Comparison of ENCODE assay signal across 16 cellular contexts in the genomic region with DNA sequence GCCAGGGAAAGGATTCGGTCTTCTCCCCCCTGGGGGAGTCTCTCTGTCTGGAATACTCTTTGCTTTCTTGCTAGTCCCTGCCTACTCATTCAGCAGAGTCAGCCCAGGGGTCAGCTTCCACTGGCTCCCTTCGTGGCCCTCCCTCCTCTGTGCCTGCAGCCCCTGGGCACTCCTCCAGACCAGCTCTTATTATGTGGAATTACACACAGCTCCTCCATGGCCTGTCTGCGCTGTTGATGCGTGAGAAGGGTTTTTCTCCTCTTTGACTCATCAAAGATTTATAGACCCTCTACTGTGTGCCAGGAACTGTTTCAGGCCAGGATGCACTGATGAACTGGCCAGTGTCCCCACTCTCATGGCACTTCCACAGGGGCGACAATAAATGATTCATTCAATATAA. TPM values are rescaled to one million over a fixed set of nuclear protein-coding genes. Genes with fewer than 3 reads are reported as not detected.
DNase-seq lines count a peak whose midpoint lies in the region; ATAC-seq, FAIRE-seq and TF ChIP-seq lines count a peak whose summit lies in the region.
"Had no signal": no experiment of that assay in that cellular context is flagged by ENCODE, and none has a peak within 500 bp of the region (broad histone marks: within the 10 kb centered on the region; RNA-seq: fewer than 3 reads in every experiment).

No MANE protein-coding gene starts in this region.

- no peak for TF ChIP-seq RAD21 in SK-N-SH (IDR thresholded peaks at IDR 0.05; ENCODE audit: low read length)

- no peak for DNase-seq in SK-N-SH
- DNase-seq in RCC 7860 (ENCODE audit: low spot score) = peak; percentile 90
- DNase-seq in right cardiac atrium = peak in 2 of 3 donors; percentile 65 to 67
- DNase-seq in smooth muscle cell (lab: John Stamatoyannopoulos, UW; ENCODE audit: unreplicated experiment) = peak; percentile 19
- DNase-seq in activated naive CD4-positive, alpha-beta T cell treated with anti-CD3 and anti-CD28 coated beads, Interleukin-2, amount 10 ng/mL, durations not matched to agents 7 days and 5 days = no peak
- DNase-seq in AML-193 (lab: John Stamatoyannopoulos, UW) = no peak
- DNase-seq: activated CD4-positive, alpha-beta T cell treated with anti-CD3 and anti-CD28 coated beads, Interleukin-2, amount 10 ng/mL, durations not matched to agents 24 days and 14 days; activated effector memory CD4-positive, alpha-beta T cell treated with Interleukin-2 at 50 U/mL for 16 hours; central memory CD4-positive, alpha-beta T cell; SW 1271; tibial artery had no signal

- H3K4me3 ChIP-seq in SK-N-SH (ENCODE audit: low read depth in 2 of 2, low read length in 1 of 2) (no peak overlapping the region), right cardiac atrium (ENCODE audit: low read length) (no peak overlapping the region), smooth muscle cell (no peak overlapping the region)
- H3K4me3 ChIP-seq: A549, lung, tibial artery had no signal

- H3K4me2 ChIP-seq in SK-N-SH (no peak overlapping the region), smooth muscle cell (no peak overlapping the region)
- H3K4me2 ChIP-seq: A549 had no signal

- H3K4me3 Mint-ChIP-seq in activated naive CD4-positive, alpha-beta T cell treated with anti-CD3 and anti-CD28 coated beads, Interleukin-2, amount 10 ng/mL, durations not matched to agents 7 days and 5 days = no peak overlapping the region
- H3K4me3 Mint-ChIP-seq: activated CD4-positive, alpha-beta T cell treated with anti-CD3 and anti-CD28 coated beads, Interleukin-2, amount 10 ng/mL, durations not matched to agents 24 days and 14 days had no signal

- H3K9me3 Mint-ChIP-seq in activated naive CD4-positive, alpha-beta T cell treated with anti-CD3 and anti-CD28 coated beads, Interleukin-2, amount 10 ng/mL, durations not matched to agents 7 days and 5 days = no peaks in the 10 kb centered on the region
- H3K9me3 Mint-ChIP-seq: activated CD4-positive, alpha-beta T cell treated with anti-CD3 and anti-CD28 coated beads, Interleukin-2, amount 10 ng/mL, durations not matched to agents 24 days and 14 days had no signal

- intact Hi-C loops in right cardiac atrium (cut with DNase I) = no loop called here

- no peak for TF ChIP-seq CTCF in SK-N-SH (IDR thresholded peaks at IDR 0.05)
- TF ChIP-seq CTCF in smooth muscle cell (IDR thresholded peaks at IDR 0.05; ENCODE audit: borderline replicate concordance, insufficient read depth, poor library complexity, severe bottlenecking) = no peak

- H3K36me3 ChIP-seq in SK-N-SH (replicated peaks in 1 of 2; ENCODE audit: control insufficient read depth in 1 of 2, insufficient read depth in 2 of 2, low read length in 1 of 2) (no peaks in the 10 kb centered on the region), smooth muscle cell (ENCODE audit: low read depth) (no peaks in the 10 kb centered on the region)
- H3K36me3 ChIP-seq: tibial artery had no signal

- no peaks in the 10 kb centered on the region for H3K36me3 Mint-ChIP-seq in activated naive CD4-positive, alpha-beta T cell treated with anti-CD3 and anti-CD28 coated beads, Interleukin-2, amount 10 ng/mL, durations not matched to agents 7 days and 5 days

- H4K20me1 ChIP-seq in SK-N-SH (ENCODE audit: insufficient read depth) (no peaks in the 10 kb centered on the region), smooth muscle cell (ENCODE audit: low read depth) (no peaks in the 10 kb centered on the region)

- POLR2A ChIA-PET in SK-N-SH (lab: Yijun Ruan, JAX) = no interaction called here

- peaks cover 5% of the 10 kb centered on the region for H3K27me3 Mint-ChIP-seq in activated naive CD4-positive, alpha-beta T cell treated with anti-CD3 and anti-CD28 coated beads, Interleukin-2, amount 10 ng/mL, durations not matched to agents 7 days and 5 days

- H3K27me3 ChIP-seq in SK-N-SH (ENCODE audit: insufficient read depth) = no peaks in the 10 kb centered on the region; the same call in 1 of the 2 replicates
- H3K27me3 ChIP-seq in right cardiac atrium (ENCODE audit: control insufficient read depth, insufficient read depth) = no peaks in the 10 kb centered on the region
- peaks cover 14% of the 10 kb centered on the region for H3K27me3 ChIP-seq in smooth muscle cell (ENCODE audit: low read depth)

- H3K4me1 Mint-ChIP-seq in activated naive CD4-positive, alpha-beta T cell treated with anti-CD3 and anti-CD28 coated beads, Interleukin-2, amount 10 ng/mL, durations not matched to agents 7 days and 5 days = no peaks in the 10 kb centered on the region
- H3K4me1 Mint-ChIP-seq: activated CD4-positive, alpha-beta T cell treated with anti-CD3 and anti-CD28 coated beads, Interleukin-2, amount 10 ng/mL, durations not matched to agents 24 days and 14 days had no signal

- 11% methylated on average over 5 of the region's 5 CpGs for whole genome bisulfite sequencing in SK-N-SH (ENCODE audit: low lambda C conversion rate)
- 21% methylated on average over 5 of the region's 5 CpGs for WGBS in right cardiac atrium
- 53% methylated on average over 5 of the region's 5 CpGs for WGBS in smooth muscle cell (ENCODE audit: low lambda C conversion rate)

- H3K27ac Mint-ChIP-seq in activated naive CD4-positive, alpha-beta T cell treated with anti-CD3 and anti-CD28 coated beads, Interleukin-2, amount 10 ng/mL, durations not matched to agents 7 days and 5 days = no peak overlapping the region
- H3K27ac Mint-ChIP-seq: activated CD4-positive, alpha-beta T cell treated with anti-CD3 and anti-CD28 coated beads, Interleukin-2, amount 10 ng/mL, durations not matched to agents 24 days and 14 days had no signal

- no peak overlapping the region for H3K27ac ChIP-seq in SK-N-SH (ENCODE audit: low read depth in 2 of 2, low read length in 1 of 2)
- H3K27ac ChIP-seq in right cardiac atrium (ENCODE audit: low read length) = peak overlapping the region; percentile 88
- H3K27ac ChIP-seq in smooth muscle cell (ENCODE audit: low read depth) = peak overlapping the region; percentile 13
- H3K27ac ChIP-seq: A549, HL-60, tibial artery had no signal

- H3F3A ChIP-seq in SK-N-SH (replicated peaks; ENCODE audit: insufficient read depth) = no peaks in the 10 kb centered on the region
- peaks cover 5% of the 10 kb centered on the region for H3F3A ChIP-seq in smooth muscle cell (ENCODE audit: low read depth)

- H3K79me2 ChIP-seq in SK-N-SH (ENCODE audit: insufficient read depth) = no peaks in the 10 kb centered on the region
- no peaks in the 10 kb centered on the region for H3K79me2 ChIP-seq in smooth muscle cell (ENCODE audit: low read depth)

- no peak for TF ChIP-seq EP300 in SK-N-SH (IDR thresholded peaks at IDR 0.05; ENCODE audit: borderline replicate concordance in 1 of 2, low read depth in 1 of 2, low read length in 1 of 2)

- no peaks in the 10 kb centered on the region for H3K9me2 ChIP-seq in SK-N-SH

- ATAC-seq in SK-N-SH treated with all-trans-retinoic acid at 6 μM for 48 hours (peak; percentile 62), right cardiac atrium (peak; percentile 26 to 52), GM18873 (IDR thresholded peaks at IDR 0.05; ENCODE audit: low FRiP score, unreplicated experiment) (no peak)
- ATAC-seq: A549 had no signal

- H3K9ac ChIP-seq in SK-N-SH (no peak overlapping the region), smooth muscle cell (ENCODE audit: low read depth) (no peak overlapping the region)

- H3K9me3 ChIP-seq in SK-N-SH = no peaks in the 10 kb centered on the region
- H3K9me3 ChIP-seq in right cardiac atrium (ENCODE audit: control insufficient read depth, low read length) = no peaks in the 10 kb centered on the region
- no peaks in the 10 kb centered on the region for H3K9me3 ChIP-seq in smooth muscle cell (replicated peaks; ENCODE audit: low read depth)
- H3K9me3 ChIP-seq: A549, tibial artery had no signal

- H3K4me1 ChIP-seq in SK-N-SH (ENCODE audit: control insufficient read depth in 1 of 2, insufficient read depth in 2 of 2, low read depth in 1 of 2, low read length in 1 of 2) (peaks cover 0 to 16% of the 10 kb centered on the region in 2 experiments; a peak in 1 of 4 replicates), right cardiac atrium (ENCODE audit: control insufficient read depth, insufficient read depth, low read length) (peaks cover 3% of the 10 kb centered on the region), smooth muscle cell (ENCODE audit: low read depth) (no peaks in the 10 kb centered on the region)
- H3K4me1 ChIP-seq: A549, tibial artery had no signal

- FAIRE-seq in RCC 7860 (lab: Jason Lieb, UNC) = peak; percentile 93
- FAIRE-seq: A549 had no signal

- CTCF ChIA-PET in SK-N-SH (lab: Yijun Ruan, JAX) = interaction anchor here (2.7 kb wide), 1 partner anchor 13 kb away, joined by 9 read pairs; no protein-coding TSS in a partner anchor
- CTCF ChIA-PET in activated naive CD4-positive, alpha-beta T cell treated with anti-CD3 and anti-CD28 coated beads, Interleukin-2, amount 10 ng/mL, durations not matched to agents 7 days and 5 days (lab: Charles Lee) = no interaction called here

- H2AFZ ChIP-seq in SK-N-SH (ENCODE audit: low read depth) (no peak overlapping the region), smooth muscle cell (ENCODE audit: low read depth) (no peak overlapping the region)

TF ChIP-seq in SK-N-SH treated with all-trans-retinoic acid at 6 μM for 48 hours, 23 proteins besides CTCF, POLR2A, EP300 and RAD21 (continues in another document):
- TF ChIP-seq PPARA (CRISPR knock-in tag; IDR thresholded peaks at IDR 0.05; ENCODE audit: borderline replicate concordance) = no peak
- no peak for TF ChIP-seq ZNF70 (CRISPR knock-in tag; IDR thresholded peaks at IDR 0.05)
- TF ChIP-seq CSDC2 (CRISPR knock-in tag; IDR thresholded peaks at IDR 0.05) = no peak
- TF ChIP-seq OSR1 (CRISPR knock-in tag; IDR thresholded peaks at IDR 0.05) = no peak

TF ChIP-seq in SK-N-SH, 30 proteins besides CTCF, POLR2A, EP300 and RAD21 (continues in another document):
- TF ChIP-seq FOXM1 (IDR thresholded peaks at IDR 0.05; ENCODE audit: low read depth) = no peak
- no peak for TF ChIP-seq MXI1 (IDR thresholded peaks at IDR 0.05; ENCODE audit: low read depth, low read length)
- no peak for TF ChIP-seq YY1 (IDR thresholded peaks at IDR 0.05; ENCODE audit: low read depth)
- no peak for TF ChIP-seq ELF1 (IDR thresholded peaks at IDR 0.05)
- TF ChIP-seq NFIC (IDR thresholded peaks at IDR 0.05; ENCODE audit: borderline replicate concordance) = no peak
- no peak for TF ChIP-seq RXRA (IDR thresholded peaks at IDR 0.05; ENCODE audit: borderline replicate concordance, low read depth)
- no peak for TF ChIP-seq RCOR1 (IDR thresholded peaks at IDR 0.05; ENCODE audit: low read length)

RNA-seq across cellular contexts. Expression of a gene that starts 44.4 kb away (rescaled TPM):
- 0.06 and 0.08 TPM in 2 replicates for polyA plus RNA-seq in SK-N-SH (2012; rRNA removed)
- polyA plus RNA-seq in SK-N-SH (2012; cell fraction: cytosol; rRNA removed) = 0.01 and 0.03 TPM in 2 replicates
- 0.24 and 1.3 TPM in 2 replicates for polyA plus RNA-seq in SK-N-SH (2012; cell fraction: nucleus; rRNA removed)
- 10 to 100 TPM in 3 of 4 donors, 1 to 10 TPM in 1; 3.4 to 16.0 (median 11.3) TPM for total RNA-seq in right cardiac atrium
- polyA plus RNA-seq in right cardiac atrium = 8.4 TPM
- total RNA-seq in smooth muscle cell = under 0.01 and 0.22 TPM in 2 replicates
- 1.2 TPM in 1 of 2 replicates, not detected in the other for polyA plus RNA-seq in smooth muscle cell
- total RNA-seq: activated CD4-positive, alpha-beta T cell treated with anti-CD3 and anti-CD28 coated beads, Interleukin-2, amount 10 ng/mL, durations not matched to agents 24 days and 14 days had no signal
- polyA plus RNA-seq: A549 had no signal

RNA-seq across cellular contexts. Expression of a gene that starts 55.4 kb away (rescaled TPM):
- polyA plus RNA-seq in SK-N-SH (2012; rRNA removed) (not detected in 2 replicates), right cardiac atrium (0.34 TPM), smooth muscle cell (not detected in 2 replicates)
- not detected in 2 replicates for polyA plus RNA-seq in SK-N-SH (2012; cell fraction: cytosol; rRNA removed)
- polyA plus RNA-seq in SK-N-SH (2012; cell fraction: nucleus; rRNA removed) = 0.01 TPM in 1 of 2 replicates, not detected in the other
- total RNA-seq in right cardiac atrium (under 1 TPM; 0.15 to 0.54 (median 0.30) TPM), smooth muscle cell (not detected in 2 replicates)
- total RNA-seq: activated CD4-positive, alpha-beta T cell treated with anti-CD3 and anti-CD28 coated beads, Interleukin-2, amount 10 ng/mL, durations not matched to agents 24 days and 14 days had no signal
- polyA plus RNA-seq: A549 had no signal

Comparison
In these comparisons a context has a peak if more than half of its experiments do, and no peak if none do; other contexts are left out.
1. DNase-seq: peak in RCC 7860 (single experiment), right cardiac atrium (2 of 3) and smooth muscle cell (single experiment); none in SK-N-SH (single experiment), activated naive CD4-positive, alpha-beta T cell treated with anti-CD3 and anti-CD28 coated beads, Interleukin-2, amount 10 ng/mL, durations not matched to agents 7 days and 5 days (single experiment) and AML-193 (0 of 2).
2. H3K27ac ChIP-seq: peak in right cardiac atrium (single experiment) and smooth muscle cell (single experiment); none in SK-N-SH (0 of 2).